In genomic region chr16:54077412-54077821, GRCh38 we compare ENCODE assay signal across 10 cellular contexts.
DNase-seq lines count a peak whose midpoint lies in the region; ATAC-seq and TF ChIP-seq lines count a peak whose summit lies in the region.
"Had no signal": no experiment of that assay in that cellular context is flagged by ENCODE, and none has a peak within 500 bp of the region (broad histone marks: within the 10 kb centered on the region; RNA-seq: fewer than 3 reads in every experiment).

No MANE protein-coding gene starts in this region.

- H3K4me3 Mint-ChIP-seq in activated CD8-positive, alpha-beta T cell treated with anti-CD3 and anti-CD28 coated beads for 36 hours, result no peak overlapping the region
- H3K4me3 Mint-ChIP-seq in activated CD8-positive, alpha-beta T cell treated with anti-CD3 and anti-CD28 coated beads, Interleukin-2, amount 10 ng/mL, durations not matched to agents 7 days and 5 days, result no peak overlapping the region

- CTCF ChIA-PET in activated CD8-positive, alpha-beta T cell treated with anti-CD3 and anti-CD28 coated beads for 36 hours (lab: Charles Lee), result no interaction called here
- CTCF ChIA-PET in activated CD8-positive, alpha-beta T cell treated with anti-CD3 and anti-CD28 coated beads, Interleukin-2, amount 10 ng/mL, durations not matched to agents 7 days and 5 days (lab: Charles Lee), result no interaction called here

- no peaks in the 10 kb centered on the region for H3K9me3 Mint-ChIP-seq in activated CD8-positive, alpha-beta T cell treated with anti-CD3 and anti-CD28 coated beads for 36 hours
- H3K9me3 Mint-ChIP-seq in activated CD8-positive, alpha-beta T cell treated with anti-CD3 and anti-CD28 coated beads, Interleukin-2, amount 10 ng/mL, durations not matched to agents 7 days and 5 days (ENCODE audit: insufficient read depth), result no peaks in the 10 kb centered on the region

- H3K36me3 Mint-ChIP-seq in activated CD8-positive, alpha-beta T cell treated with anti-CD3 and anti-CD28 coated beads for 36 hours (ENCODE audit: low read depth), result no peaks in the 10 kb centered on the region
- H3K36me3 Mint-ChIP-seq in activated CD8-positive, alpha-beta T cell treated with anti-CD3 and anti-CD28 coated beads, Interleukin-2, amount 10 ng/mL, durations not matched to agents 7 days and 5 days (ENCODE audit: low read depth), result no peaks in the 10 kb centered on the region

- TF ChIP-seq CTCF in activated CD8-positive, alpha-beta T cell treated with anti-CD3 and anti-CD28 coated beads for 36 hours (IDR thresholded peaks at IDR 0.05), result no peak
- TF ChIP-seq CTCF in GM13976 (IDR thresholded peaks at IDR 0.05; ENCODE audit: borderline replicate concordance, control extremely low read depth, extremely low read depth, insufficient read depth, missing control alignments), result no peak

- POLR2A ChIA-PET in activated CD8-positive, alpha-beta T cell treated with anti-CD3 and anti-CD28 coated beads for 36 hours (lab: Charles Lee), result no interaction called here
- POLR2A ChIA-PET in activated CD8-positive, alpha-beta T cell treated with anti-CD3 and anti-CD28 coated beads, Interleukin-2, amount 10 ng/mL, durations not matched to agents 7 days and 5 days (lab: Charles Lee), result no interaction called here

- DNase-seq in activated CD8-positive, alpha-beta T cell treated with anti-CD3 and anti-CD28 coated beads for 36 hours, result peak; percentile 2
- no peak for DNase-seq in activated CD8-positive, alpha-beta T cell treated with anti-CD3 and anti-CD28 coated beads, Interleukin-2, amount 10 ng/mL, durations not matched to agents 7 days and 5 days
- DNase-seq in T1000 (lab: John Stamatoyannopoulos, UW) (peak; percentile 32), fibroblast of peridontal ligament (ENCODE audit: extremely low read depth) (peak; percentile 47), GF-D8 (lab: John Stamatoyannopoulos, UW) (no peak), activated gamma-delta T cell (lab: John Stamatoyannopoulos, UW) (no peak), NCI-H2227 (lab: John Stamatoyannopoulos, UW; ENCODE audit: unreplicated experiment) (no peak), GM13976 (ENCODE audit: low spot score) (no peak)
- DNase-seq: Kasumi-1 had no signal

- H3K27ac Mint-ChIP-seq in activated CD8-positive, alpha-beta T cell treated with anti-CD3 and anti-CD28 coated beads for 36 hours, result no peak overlapping the region
- H3K27ac Mint-ChIP-seq in activated CD8-positive, alpha-beta T cell treated with anti-CD3 and anti-CD28 coated beads, Interleukin-2, amount 10 ng/mL, durations not matched to agents 7 days and 5 days, result no peak overlapping the region
- H3K27ac Mint-ChIP-seq: progenitor cell of endocrine pancreas had no signal

- H3K27me3 Mint-ChIP-seq in activated CD8-positive, alpha-beta T cell treated with anti-CD3 and anti-CD28 coated beads for 36 hours, result no peaks in the 10 kb centered on the region
- no peaks in the 10 kb centered on the region for H3K27me3 Mint-ChIP-seq in activated CD8-positive, alpha-beta T cell treated with anti-CD3 and anti-CD28 coated beads, Interleukin-2, amount 10 ng/mL, durations not matched to agents 7 days and 5 days (ENCODE audit: low read depth)
- H3K27me3 Mint-ChIP-seq: progenitor cell of endocrine pancreas had no signal

- in situ Hi-C loops in GM13976 (cut with MboI; ENCODE audit: low sequenced_read_pairs, unreplicated experiment), result no loop called here

- intact Hi-C loops in activated CD8-positive, alpha-beta T cell treated with anti-CD3 and anti-CD28 coated beads for 36 hours (cut with micrococcal nuclease), result no loop called here

- ATAC-seq in activated CD8-positive, alpha-beta T cell treated with anti-CD3 and anti-CD28 coated beads for 36 hours, result no peak
- no peak for ATAC-seq in activated CD8-positive, alpha-beta T cell treated with anti-CD3 and anti-CD28 coated beads, Interleukin-2, amount 10 ng/mL, durations not matched to agents 7 days and 5 days

- H3K4me1 Mint-ChIP-seq in activated CD8-positive, alpha-beta T cell treated with anti-CD3 and anti-CD28 coated beads for 36 hours (ENCODE audit: low read depth), result no peaks in the 10 kb centered on the region
- no peaks in the 10 kb centered on the region for H3K4me1 Mint-ChIP-seq in activated CD8-positive, alpha-beta T cell treated with anti-CD3 and anti-CD28 coated beads, Interleukin-2, amount 10 ng/mL, durations not matched to agents 7 days and 5 days (ENCODE audit: low read depth)

Comparison
In these comparisons a context has a peak if more than half of its experiments do, and no peak if none do; other contexts are left out.
1. DNase-seq: peak in activated CD8-positive, alpha-beta T cell treated with anti-CD3 and anti-CD28 coated beads for 36 hours (single experiment), T1000 (single experiment) and fibroblast of peridontal ligament (single experiment); none in activated CD8-positive, alpha-beta T cell treated with anti-CD3 and anti-CD28 coated beads, Interleukin-2, amount 10 ng/mL, durations not matched to agents 7 days and 5 days (single experiment), GF-D8 (single experiment), activated gamma-delta T cell (single experiment), NCI-H2227 (single experiment) and GM13976 (single experiment).